Comparison of ENCODE assay signal across 1 cellular context in the genomic region with DNA sequence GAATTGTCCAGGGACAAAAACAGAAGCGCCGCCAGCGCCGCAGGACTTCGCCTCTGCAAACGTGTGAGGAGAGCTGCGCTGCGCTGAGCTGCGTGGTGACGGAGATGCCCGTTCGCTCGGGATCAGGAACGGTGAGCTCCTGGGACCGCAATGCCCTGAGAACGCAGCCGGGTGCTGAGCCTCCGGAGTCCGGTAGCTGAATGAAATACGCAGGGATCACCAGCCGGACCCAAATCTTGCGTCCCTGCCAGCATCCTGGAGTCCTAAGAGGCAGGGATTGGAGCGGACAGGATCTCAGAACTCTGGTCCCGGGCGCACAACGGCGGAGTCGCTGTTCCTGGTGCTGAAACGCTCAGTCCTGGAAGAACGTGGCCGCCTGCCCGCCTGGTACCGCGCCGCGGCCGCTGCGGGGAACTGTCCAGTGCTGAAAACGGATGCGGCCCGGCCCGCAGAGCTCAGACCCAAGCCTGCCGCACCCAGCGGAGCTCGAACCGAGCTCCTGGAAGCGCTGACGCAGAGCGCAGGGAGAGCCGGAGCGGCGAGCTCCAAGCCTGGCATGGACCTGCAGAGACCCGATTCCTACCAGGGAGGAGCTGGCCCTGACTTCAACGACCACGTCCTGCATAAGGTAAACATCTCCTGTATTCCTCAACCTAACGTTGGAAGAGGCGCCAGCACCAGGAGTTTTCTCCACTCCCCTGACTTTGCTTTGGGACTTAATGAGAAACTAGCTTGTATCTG.
TF ChIP-seq lines count a peak whose summit lies in the region.

No MANE protein-coding gene starts in this region.

TF ChIP-seq in HepG2, 621 proteins besides CTCF, POLR2A, EP300 and RAD21 (continued from another document and continues in another):
- TF ChIP-seq GABPB1 (CRISPR knock-in tag; IDR thresholded peaks at IDR 0.05) (peak; percentile 90), NFKB2 (CRISPR knock-in tag; IDR thresholded peaks at IDR 0.05; ENCODE audit: borderline replicate concordance) (peak; percentile 100), ZNF264 (CRISPR knock-in tag; IDR thresholded peaks at IDR 0.05) (peak; percentile 100), SMAD9 (CRISPR knock-in tag; IDR thresholded peaks at IDR 0.05) (peak; percentile 100), FIP1L1 (IDR thresholded peaks at IDR 0.05; ENCODE audit: borderline replicate concordance, insufficient read depth, low read depth, low read length) (no peak), ZNF44 (CRISPR knock-in tag; IDR thresholded peaks at IDR 0.05) (peak; percentile 100), SNRNP70 (IDR thresholded peaks at IDR 0.05; ENCODE audit: low read depth, low read length) (no peak), ZNF180 (CRISPR knock-in tag; IDR thresholded peaks at IDR 0.05; ENCODE audit: borderline replicate concordance, low read depth) (peak; percentile 99; the same call in 1 of the 2 replicates), CHD4 (IDR thresholded peaks at IDR 0.05; ENCODE audit: borderline replicate concordance, low read length) (no peak), CEBPB (IDR thresholded peaks at IDR 0.05; ENCODE audit: borderline replicate concordance, low read depth, low read length) (no peak), ZNF326 (CRISPR knock-in tag; IDR thresholded peaks at IDR 0.05; ENCODE audit: borderline replicate concordance) (peak; percentile 98), ZNF577 (CRISPR knock-in tag; IDR thresholded peaks at IDR 0.05; ENCODE audit: borderline replicate concordance, low read depth) (peak; percentile 99; the same call in 1 of the 2 replicates), ZSCAN12 (CRISPR knock-in tag; IDR thresholded peaks at IDR 0.05) (peak; percentile 100), TGIF2 (CRISPR knock-in tag; IDR thresholded peaks at IDR 0.05) (peak; percentile 100), SALL1 (CRISPR knock-in tag; IDR thresholded peaks at IDR 0.05) (peak; percentile 100), ZNF263 (CRISPR knock-in tag; IDR thresholded peaks at IDR 0.05) (peak; percentile 96), TAF1 (CRISPR knock-in tag; IDR thresholded peaks at IDR 0.05) (peak; percentile 87), FOSL2 (CRISPR knock-in tag; IDR thresholded peaks at IDR 0.05) (peak; percentile 89), ZNF124 (CRISPR knock-in tag; IDR thresholded peaks at IDR 0.05) (peak; percentile 100), ZNF556 (CRISPR knock-in tag; IDR thresholded peaks at IDR 0.05; ENCODE audit: borderline replicate concordance) (peak; percentile 99), SALL2 (CRISPR knock-in tag; IDR thresholded peaks at IDR 0.05) (peak; percentile 100), SMAD1 (CRISPR knock-in tag; IDR thresholded peaks at IDR 0.05; ENCODE audit: borderline replicate concordance, low read depth) (peak; percentile 100), ZNF205 (CRISPR knock-in tag; IDR thresholded peaks at IDR 0.05) (peak; percentile 99), SP1 (IDR thresholded peaks at IDR 0.05) (no peak), SP1 (CRISPR knock-in tag; IDR thresholded peaks at IDR 0.05) (peak; percentile 84)
- TF ChIP-seq, protein P1, sequence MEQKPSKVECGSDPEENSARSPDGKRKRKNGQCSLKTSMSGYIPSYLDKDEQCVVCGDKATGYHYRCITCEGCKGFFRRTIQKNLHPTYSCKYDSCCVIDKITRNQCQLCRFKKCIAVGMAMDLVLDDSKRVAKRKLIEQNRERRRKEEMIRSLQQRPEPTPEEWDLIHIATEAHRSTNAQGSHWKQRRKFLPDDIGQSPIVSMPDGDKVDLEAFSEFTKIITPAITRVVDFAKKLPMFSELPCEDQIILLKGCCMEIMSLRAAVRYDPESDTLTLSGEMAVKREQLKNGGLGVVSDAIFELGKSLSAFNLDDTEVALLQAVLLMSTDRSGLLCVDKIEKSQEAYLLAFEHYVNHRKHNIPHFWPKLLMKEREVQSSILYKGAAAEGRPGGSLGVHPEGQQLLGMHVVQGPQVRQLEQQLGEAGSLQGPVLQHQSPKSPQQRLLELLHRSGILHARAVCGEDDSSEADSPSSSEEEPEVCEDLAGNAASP (CRISPR knock-in tag; IDR thresholded peaks at IDR 0.05; ENCODE audit: borderline replicate concordance), result peak; percentile 99
- TF ChIP-seq, protein P2, sequence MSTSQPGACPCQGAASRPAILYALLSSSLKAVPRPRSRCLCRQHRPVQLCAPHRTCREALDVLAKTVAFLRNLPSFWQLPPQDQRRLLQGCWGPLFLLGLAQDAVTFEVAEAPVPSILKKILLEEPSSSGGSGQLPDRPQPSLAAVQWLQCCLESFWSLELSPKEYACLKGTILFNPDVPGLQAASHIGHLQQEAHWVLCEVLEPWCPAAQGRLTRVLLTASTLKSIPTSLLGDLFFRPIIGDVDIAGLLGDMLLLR (CRISPR knock-in tag; IDR thresholded peaks at IDR 0.05), result peak; percentile 100
- TF ChIP-seq, protein P3, sequence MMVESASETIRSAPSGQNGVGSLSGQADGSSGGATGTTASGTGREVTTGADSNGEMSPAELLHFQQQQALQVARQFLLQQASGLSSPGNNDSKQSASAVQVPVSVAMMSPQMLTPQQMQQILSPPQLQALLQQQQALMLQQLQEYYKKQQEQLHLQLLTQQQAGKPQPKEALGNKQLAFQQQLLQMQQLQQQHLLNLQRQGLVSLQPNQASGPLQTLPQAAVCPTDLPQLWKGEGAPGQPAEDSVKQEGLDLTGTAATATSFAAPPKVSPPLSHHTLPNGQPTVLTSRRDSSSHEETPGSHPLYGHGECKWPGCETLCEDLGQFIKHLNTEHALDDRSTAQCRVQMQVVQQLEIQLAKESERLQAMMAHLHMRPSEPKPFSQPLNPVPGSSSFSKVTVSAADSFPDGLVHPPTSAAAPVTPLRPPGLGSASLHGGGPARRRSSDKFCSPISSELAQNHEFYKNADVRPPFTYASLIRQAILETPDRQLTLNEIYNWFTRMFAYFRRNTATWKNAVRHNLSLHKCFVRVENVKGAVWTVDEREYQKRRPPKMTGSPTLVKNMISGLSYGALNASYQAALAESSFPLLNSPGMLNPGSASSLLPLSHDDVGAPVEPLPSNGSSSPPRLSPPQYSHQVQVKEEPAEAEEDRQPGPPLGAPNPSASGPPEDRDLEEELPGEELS (CRISPR knock-in tag; IDR thresholded peaks at IDR 0.05), result peak; percentile 94
- TF ChIP-seq, protein P4, sequence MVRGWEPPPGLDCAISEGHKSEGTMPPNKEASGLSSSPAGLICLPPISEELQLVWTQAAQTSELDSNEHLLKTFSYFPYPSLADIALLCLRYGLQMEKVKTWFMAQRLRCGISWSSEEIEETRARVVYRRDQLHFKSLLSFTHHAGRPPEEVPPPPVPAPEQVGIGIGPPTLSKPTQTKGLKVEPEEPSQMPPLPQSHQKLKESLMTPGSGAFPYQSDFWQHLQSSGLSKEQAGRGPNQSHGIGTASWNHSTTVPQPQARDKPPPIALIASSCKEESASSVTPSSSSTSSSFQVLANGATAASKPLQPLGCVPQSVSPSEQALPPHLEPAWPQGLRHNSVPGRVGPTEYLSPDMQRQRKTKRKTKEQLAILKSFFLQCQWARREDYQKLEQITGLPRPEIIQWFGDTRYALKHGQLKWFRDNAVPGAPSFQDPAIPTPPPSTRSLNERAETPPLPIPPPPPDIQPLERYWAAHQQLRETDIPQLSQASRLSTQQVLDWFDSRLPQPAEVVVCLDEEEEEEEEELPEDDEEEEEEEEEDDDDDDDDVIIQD (CRISPR knock-in tag; IDR thresholded peaks at IDR 0.05; ENCODE audit: low read depth), result peak; percentile 99
- TF ChIP-seq, protein P5, sequence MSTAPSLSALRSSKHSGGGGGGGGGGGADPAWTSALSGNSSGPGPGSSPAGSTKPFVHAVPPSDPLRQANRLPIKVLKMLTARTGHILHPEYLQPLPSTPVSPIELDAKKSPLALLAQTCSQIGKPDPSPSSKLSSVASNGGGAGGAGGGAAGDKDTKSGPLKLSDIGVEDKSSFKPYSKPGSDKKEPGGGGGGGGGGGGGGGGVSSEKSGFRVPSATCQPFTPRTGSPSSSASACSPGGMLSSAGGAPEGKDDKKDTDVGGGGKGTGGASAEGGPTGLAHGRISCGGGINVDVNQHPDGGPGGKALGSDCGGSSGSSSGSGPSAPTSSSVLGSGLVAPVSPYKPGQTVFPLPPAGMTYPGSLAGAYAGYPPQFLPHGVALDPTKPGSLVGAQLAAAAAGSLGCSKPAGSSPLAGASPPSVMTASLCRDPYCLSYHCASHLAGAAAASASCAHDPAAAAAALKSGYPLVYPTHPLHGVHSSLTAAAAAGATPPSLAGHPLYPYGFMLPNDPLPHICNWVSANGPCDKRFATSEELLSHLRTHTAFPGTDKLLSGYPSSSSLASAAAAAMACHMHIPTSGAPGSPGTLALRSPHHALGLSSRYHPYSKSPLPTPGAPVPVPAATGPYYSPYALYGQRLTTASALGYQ (CRISPR knock-in tag; IDR thresholded peaks at IDR 0.05), result peak; percentile 99
- TF ChIP-seq, protein P6, sequence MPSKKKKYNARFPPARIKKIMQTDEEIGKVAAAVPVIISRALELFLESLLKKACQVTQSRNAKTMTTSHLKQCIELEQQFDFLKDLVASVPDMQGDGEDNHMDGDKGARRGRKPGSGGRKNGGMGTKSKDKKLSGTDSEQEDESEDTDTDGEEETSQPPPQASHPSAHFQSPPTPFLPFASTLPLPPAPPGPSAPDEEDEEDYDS (CRISPR knock-in tag; IDR thresholded peaks at IDR 0.05), result peak; percentile 91
- TF ChIP-seq, protein P7, sequence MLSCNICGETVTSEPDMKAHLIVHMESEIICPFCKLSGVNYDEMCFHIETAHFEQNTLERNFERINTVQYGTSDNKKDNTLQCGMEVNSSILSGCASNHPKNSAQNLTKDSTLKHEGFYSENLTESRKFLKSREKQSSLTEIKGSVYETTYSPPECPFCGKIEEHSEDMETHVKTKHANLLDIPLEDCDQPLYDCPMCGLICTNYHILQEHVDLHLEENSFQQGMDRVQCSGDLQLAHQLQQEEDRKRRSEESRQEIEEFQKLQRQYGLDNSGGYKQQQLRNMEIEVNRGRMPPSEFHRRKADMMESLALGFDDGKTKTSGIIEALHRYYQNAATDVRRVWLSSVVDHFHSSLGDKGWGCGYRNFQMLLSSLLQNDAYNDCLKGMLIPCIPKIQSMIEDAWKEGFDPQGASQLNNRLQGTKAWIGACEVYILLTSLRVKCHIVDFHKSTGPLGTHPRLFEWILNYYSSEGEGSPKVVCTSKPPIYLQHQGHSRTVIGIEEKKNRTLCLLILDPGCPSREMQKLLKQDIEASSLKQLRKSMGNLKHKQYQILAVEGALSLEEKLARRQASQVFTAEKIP (CRISPR knock-in tag; IDR thresholded peaks at IDR 0.05; ENCODE audit: borderline replicate concordance), result peak; percentile 94; the same call in 1 of the 2 replicates
- TF ChIP-seq, protein P8, sequence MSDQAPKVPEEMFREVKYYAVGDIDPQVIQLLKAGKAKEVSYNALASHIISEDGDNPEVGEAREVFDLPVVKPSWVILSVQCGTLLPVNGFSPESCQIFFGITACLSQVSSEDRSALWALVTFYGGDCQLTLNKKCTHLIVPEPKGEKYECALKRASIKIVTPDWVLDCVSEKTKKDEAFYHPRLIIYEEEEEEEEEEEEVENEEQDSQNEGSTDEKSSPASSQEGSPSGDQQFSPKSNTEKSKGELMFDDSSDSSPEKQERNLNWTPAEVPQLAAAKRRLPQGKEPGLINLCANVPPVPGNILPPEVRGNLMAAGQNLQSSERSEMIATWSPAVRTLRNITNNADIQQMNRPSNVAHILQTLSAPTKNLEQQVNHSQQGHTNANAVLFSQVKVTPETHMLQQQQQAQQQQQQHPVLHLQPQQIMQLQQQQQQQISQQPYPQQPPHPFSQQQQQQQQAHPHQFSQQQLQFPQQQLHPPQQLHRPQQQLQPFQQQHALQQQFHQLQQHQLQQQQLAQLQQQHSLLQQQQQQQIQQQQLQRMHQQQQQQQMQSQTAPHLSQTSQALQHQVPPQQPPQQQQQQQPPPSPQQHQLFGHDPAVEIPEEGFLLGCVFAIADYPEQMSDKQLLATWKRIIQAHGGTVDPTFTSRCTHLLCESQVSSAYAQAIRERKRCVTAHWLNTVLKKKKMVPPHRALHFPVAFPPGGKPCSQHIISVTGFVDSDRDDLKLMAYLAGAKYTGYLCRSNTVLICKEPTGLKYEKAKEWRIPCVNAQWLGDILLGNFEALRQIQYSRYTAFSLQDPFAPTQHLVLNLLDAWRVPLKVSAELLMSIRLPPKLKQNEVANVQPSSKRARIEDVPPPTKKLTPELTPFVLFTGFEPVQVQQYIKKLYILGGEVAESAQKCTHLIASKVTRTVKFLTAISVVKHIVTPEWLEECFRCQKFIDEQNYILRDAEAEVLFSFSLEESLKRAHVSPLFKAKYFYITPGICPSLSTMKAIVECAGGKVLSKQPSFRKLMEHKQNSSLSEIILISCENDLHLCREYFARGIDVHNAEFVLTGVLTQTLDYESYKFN (CRISPR knock-in tag; conservative IDR thresholded peaks at IDR 0.05), result peak; percentile 68
- TF ChIP-seq, protein P9, sequence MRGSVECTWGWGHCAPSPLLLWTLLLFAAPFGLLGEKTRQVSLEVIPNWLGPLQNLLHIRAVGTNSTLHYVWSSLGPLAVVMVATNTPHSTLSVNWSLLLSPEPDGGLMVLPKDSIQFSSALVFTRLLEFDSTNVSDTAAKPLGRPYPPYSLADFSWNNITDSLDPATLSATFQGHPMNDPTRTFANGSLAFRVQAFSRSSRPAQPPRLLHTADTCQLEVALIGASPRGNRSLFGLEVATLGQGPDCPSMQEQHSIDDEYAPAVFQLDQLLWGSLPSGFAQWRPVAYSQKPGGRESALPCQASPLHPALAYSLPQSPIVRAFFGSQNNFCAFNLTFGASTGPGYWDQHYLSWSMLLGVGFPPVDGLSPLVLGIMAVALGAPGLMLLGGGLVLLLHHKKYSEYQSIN (CRISPR knock-in tag; IDR thresholded peaks at IDR 0.05; ENCODE audit: borderline replicate concordance), result peak; percentile 99
- TF ChIP-seq, protein P10, sequence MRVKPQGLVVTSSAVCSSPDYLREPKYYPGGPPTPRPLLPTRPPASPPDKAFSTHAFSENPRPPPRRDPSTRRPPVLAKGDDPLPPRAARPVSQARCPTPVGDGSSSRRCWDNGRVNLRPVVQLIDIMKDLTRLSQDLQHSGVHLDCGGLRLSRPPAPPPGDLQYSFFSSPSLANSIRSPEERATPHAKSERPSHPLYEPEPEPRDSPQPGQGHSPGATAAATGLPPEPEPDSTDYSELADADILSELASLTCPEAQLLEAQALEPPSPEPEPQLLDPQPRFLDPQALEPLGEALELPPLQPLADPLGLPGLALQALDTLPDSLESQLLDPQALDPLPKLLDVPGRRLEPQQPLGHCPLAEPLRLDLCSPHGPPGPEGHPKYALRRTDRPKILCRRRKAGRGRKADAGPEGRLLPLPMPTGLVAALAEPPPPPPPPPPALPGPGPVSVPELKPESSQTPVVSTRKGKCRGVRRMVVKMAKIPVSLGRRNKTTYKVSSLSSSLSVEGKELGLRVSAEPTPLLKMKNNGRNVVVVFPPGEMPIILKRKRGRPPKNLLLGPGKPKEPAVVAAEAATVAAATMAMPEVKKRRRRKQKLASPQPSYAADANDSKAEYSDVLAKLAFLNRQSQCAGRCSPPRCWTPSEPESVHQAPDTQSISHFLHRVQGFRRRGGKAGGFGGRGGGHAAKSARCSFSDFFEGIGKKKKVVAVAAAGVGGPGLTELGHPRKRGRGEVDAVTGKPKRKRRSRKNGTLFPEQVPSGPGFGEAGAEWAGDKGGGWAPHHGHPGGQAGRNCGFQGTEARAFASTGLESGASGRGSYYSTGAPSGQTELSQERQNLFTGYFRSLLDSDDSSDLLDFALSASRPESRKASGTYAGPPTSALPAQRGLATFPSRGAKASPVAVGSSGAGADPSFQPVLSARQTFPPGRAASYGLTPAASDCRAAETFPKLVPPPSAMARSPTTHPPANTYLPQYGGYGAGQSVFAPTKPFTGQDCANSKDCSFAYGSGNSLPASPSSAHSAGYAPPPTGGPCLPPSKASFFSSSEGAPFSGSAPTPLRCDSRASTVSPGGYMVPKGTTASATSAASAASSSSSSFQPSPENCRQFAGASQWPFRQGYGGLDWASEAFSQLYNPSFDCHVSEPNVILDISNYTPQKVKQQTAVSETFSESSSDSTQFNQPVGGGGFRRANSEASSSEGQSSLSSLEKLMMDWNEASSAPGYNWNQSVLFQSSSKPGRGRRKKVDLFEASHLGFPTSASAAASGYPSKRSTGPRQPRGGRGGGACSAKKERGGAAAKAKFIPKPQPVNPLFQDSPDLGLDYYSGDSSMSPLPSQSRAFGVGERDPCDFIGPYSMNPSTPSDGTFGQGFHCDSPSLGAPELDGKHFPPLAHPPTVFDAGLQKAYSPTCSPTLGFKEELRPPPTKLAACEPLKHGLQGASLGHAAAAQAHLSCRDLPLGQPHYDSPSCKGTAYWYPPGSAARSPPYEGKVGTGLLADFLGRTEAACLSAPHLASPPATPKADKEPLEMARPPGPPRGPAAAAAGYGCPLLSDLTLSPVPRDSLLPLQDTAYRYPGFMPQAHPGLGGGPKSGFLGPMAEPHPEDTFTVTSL (CRISPR knock-in tag; IDR thresholded peaks at IDR 0.05; ENCODE audit: borderline replicate concordance), result peak; percentile 97
